Comparison of ENCODE assay signal across 8 cellular contexts in the genomic region with DNA sequence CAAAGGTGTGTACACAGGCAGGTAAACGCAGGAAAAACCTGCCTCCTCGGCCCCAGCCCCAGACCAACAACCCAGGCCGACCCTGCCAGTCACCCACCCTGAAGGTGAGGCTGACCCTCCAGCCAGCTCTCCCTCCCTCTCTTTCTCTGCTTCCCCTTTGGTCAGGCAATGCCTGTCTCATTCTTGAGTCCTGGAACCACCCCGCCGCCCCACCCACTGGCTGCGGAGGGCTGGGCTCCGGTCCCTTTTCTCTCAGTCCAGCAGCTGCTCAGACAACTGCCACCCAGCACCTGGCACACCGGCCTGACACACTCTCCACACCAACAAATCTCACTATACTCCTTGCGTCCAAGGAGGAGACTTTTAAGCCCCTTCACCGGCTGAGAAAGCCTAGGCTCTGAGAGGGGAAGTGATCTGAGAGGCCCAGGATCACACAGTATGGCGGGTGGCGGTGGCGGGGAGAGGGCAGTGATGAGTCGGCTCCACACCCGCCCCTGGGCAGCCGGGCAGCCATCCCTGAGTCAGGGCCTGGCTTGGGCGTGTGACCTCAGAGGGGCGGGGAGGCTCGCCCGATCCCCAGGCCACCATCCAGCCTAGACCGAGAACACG. TPM values are rescaled to one million over a fixed set of nuclear protein-coding genes. Genes with fewer than 3 reads are reported as not detected.
DNase-seq lines count a peak whose midpoint lies in the region; ATAC-seq, FAIRE-seq and TF ChIP-seq lines count a peak whose summit lies in the region.

No MANE protein-coding gene starts in this region.

- H3K23me2 ChIP-seq in H9 (ENCODE audit: insufficient read length, low read depth, low read length, poor library complexity, severe bottlenecking) = peaks cover 12% of the 10 kb centered on the region

- no peak for FAIRE-seq in endothelial cell of umbilical vein (lab: Jason Lieb, UNC)

- POLR2A ChIA-PET in endothelial cell of umbilical vein (lab: Charles Lee) = no interaction called here

- H4K8ac ChIP-seq in H9 (replicated peaks; ENCODE audit: insufficient read length, low read depth, low read length) (no peak overlapping the region), mesendoderm (ENCODE audit: low read depth, low read length) (no peak overlapping the region)

- TF ChIP-seq CTCF in H9 (conservative IDR thresholded peaks at IDR 0.05) (no peak), endothelial cell of umbilical vein (IDR thresholded peaks at IDR 0.05; ENCODE audit: extremely low read depth in 1 of 2, insufficient read depth in 1 of 2, low read depth in 1 of 2, low read length in 2 of 2) (no peak)

- peak overlapping the region; percentile 96 to 98 for H3K4me3 Mint-ChIP-seq in H9
- peak overlapping the region; percentile 90 for H3K4me3 Mint-ChIP-seq in stimulated activated memory B cell treated with anti-CD40 and anti-IgM and Interleukin-4, amounts not matched to agents 10 μg/mL and 1 μg/mL and 100 μg/mL, for 72 hours

- TF ChIP-seq POLR2A in endothelial cell of umbilical vein (IDR thresholded peaks at IDR 0.05; ENCODE audit: low read depth, low read length) = no peak

- H3K27ac ChIP-seq in H9 (ENCODE audit: insufficient read length, low read depth, low read length) = no peak overlapping the region
- H3K27ac ChIP-seq in endothelial cell of umbilical vein (ENCODE audit: insufficient read depth, low read depth, low read length) = peak overlapping the region; percentile 85
- H3K27ac ChIP-seq in mesendoderm (ENCODE audit: low read depth, low read length) = peak overlapping the region; percentile 25

- intact Hi-C loops in endothelial cell of umbilical vein (cut with micrococcal nuclease) = no loop called here

- H3K27me3 Mint-ChIP-seq in H9 (ENCODE audit: low read depth) = no peaks in the 10 kb centered on the region
- no peaks in the 10 kb centered on the region for H3K27me3 Mint-ChIP-seq in stimulated activated memory B cell treated with anti-CD40 and anti-IgM and Interleukin-4, amounts not matched to agents 10 μg/mL and 1 μg/mL and 100 μg/mL, for 72 hours

- H3K14ac ChIP-seq in H9 (ENCODE audit: insufficient read depth, low read length) = peak overlapping the region; percentile 33; the same call in 1 of the 2 replicates

- H2AK5ac ChIP-seq in H9 (ENCODE audit: insufficient read length, low read length) (no peak overlapping the region), mesendoderm (ENCODE audit: low read length) (no peak overlapping the region)

- H3K9me3 Mint-ChIP-seq in H9 = no peaks in the 10 kb centered on the region
- H3K9me3 Mint-ChIP-seq in stimulated activated memory B cell treated with anti-CD40 and anti-IgM and Interleukin-4, amounts not matched to agents 10 μg/mL and 1 μg/mL and 100 μg/mL, for 72 hours = no peaks in the 10 kb centered on the region

- CTCF ChIA-PET in endothelial cell of umbilical vein (lab: Charles Lee) = interaction anchor here (2.5 kb wide), 1 partner anchor 10 kb away, joined by 12 read pairs; no protein-coding TSS in a partner anchor

- H4K5ac ChIP-seq in H9 (ENCODE audit: insufficient read length, low read depth, low read length) (no peak overlapping the region), mesendoderm (ENCODE audit: low read length) (no peak overlapping the region)

- peak overlapping the region; percentile 95 to 98 (median 98) for H3K27ac Mint-ChIP-seq in H9
- peak overlapping the region; percentile 89 for H3K27ac Mint-ChIP-seq in stimulated activated memory B cell treated with anti-CD40 and anti-IgM and Interleukin-4, amounts not matched to agents 10 μg/mL and 1 μg/mL and 100 μg/mL, for 72 hours

- H3K18ac ChIP-seq in H9 (ENCODE audit: insufficient read length, low read depth, low read length) (peak overlapping the region; percentile 28), mesendoderm (ENCODE audit: low read length) (peak overlapping the region; percentile 88)

- no peak overlapping the region for H3T11ph ChIP-seq in H9 (ENCODE audit: low read length)

- H3K9me3 ChIP-seq in H9 (ENCODE audit: control insufficient read depth, low read depth, low read length) (no peaks in the 10 kb centered on the region), endothelial cell of umbilical vein (replicated peaks; ENCODE audit: control insufficient read depth, insufficient read depth, low read length) (no peaks in the 10 kb centered on the region)

- H3K4me3 ChIP-seq in endothelial cell of umbilical vein (replicated peaks in 1 of 3; ENCODE audit: insufficient read depth in 1 of 3, low read depth in 1 of 3, low read length in 3 of 3) = peak overlapping the region; percentile 66 to 84 (median 82)
- peak overlapping the region; percentile 91 for H3K4me3 ChIP-seq in mesendoderm (ENCODE audit: low read length)

- WGBS in H9 (ENCODE audit: extremely low coverage, insufficient read length, low lambda C conversion rate) = no CpG with 5 or more reads among the region's 22 CpGs
- no CpG with 5 or more reads among the region's 22 CpGs for WGBS in mesendoderm (ENCODE audit: extremely low coverage, insufficient coverage, low lambda C conversion rate)

- H4K20me1 ChIP-seq in H9 (ENCODE audit: control insufficient read depth, insufficient read depth, insufficient read length) (no peaks in the 10 kb centered on the region), endothelial cell of umbilical vein (replicated peaks; ENCODE audit: control insufficient read depth, extremely low read depth, insufficient read depth, low read length) (no peaks in the 10 kb centered on the region)

- peak; percentile 84 for DNase-seq in Caki2 (ENCODE audit: low read depth)
- DNase-seq in H9 = peak; percentile 87
- DNase-seq in NCI-H510A (lab: John Stamatoyannopoulos, UW) = peak; percentile 14
- DNase-seq in activated CD8-positive, alpha-beta memory T cell treated with anti-CD3 and anti-CD28 coated beads, Interleukin-2, amount 50 U/mL, for 4 hours = peak; percentile 43
- DNase-seq in endothelial cell of umbilical vein (ENCODE audit: low read depth, low spot score) = peak; percentile 65
- DNase-seq in mesendoderm = peak; percentile 84
- DNase-seq in NCI-H1048 (lab: John Stamatoyannopoulos, UW) = no peak

- H2BK12ac ChIP-seq in H9 (ENCODE audit: insufficient read length, low read depth, low read length) = no peak overlapping the region

- no peak overlapping the region for H2BK5ac ChIP-seq in H9 (ENCODE audit: insufficient read length, low read length)
- peak overlapping the region; percentile 54 for H2BK5ac ChIP-seq in mesendoderm (ENCODE audit: low read length)

- no peak overlapping the region for H4K91ac ChIP-seq in H9 (ENCODE audit: insufficient read length, low read depth, low read length)

- H3K56ac ChIP-seq in H9 (ENCODE audit: insufficient read length, low read depth, low read length) (no peak overlapping the region), mesendoderm (ENCODE audit: low read length) (peak overlapping the region; percentile 95)

- peaks cover 25 to 41% of the 10 kb centered on the region in 2 experiments for H3K4me1 Mint-ChIP-seq in H9
- peaks cover 42% of the 10 kb centered on the region for H3K4me1 Mint-ChIP-seq in stimulated activated memory B cell treated with anti-CD40 and anti-IgM and Interleukin-4, amounts not matched to agents 10 μg/mL and 1 μg/mL and 100 μg/mL, for 72 hours

- H2BK120ac ChIP-seq in H9 (ENCODE audit: low read depth, low read length, poor library complexity, severe bottlenecking) = no peak overlapping the region
- H2BK120ac ChIP-seq in mesendoderm (ENCODE audit: low read depth, low read length) = no peak overlapping the region

- no peak overlapping the region for H2BK20ac ChIP-seq in H9 (ENCODE audit: low read depth, low read length, poor library complexity, severe bottlenecking)

- H3K9ac ChIP-seq in H9 (ENCODE audit: extremely low read depth, insufficient read length, low read length) = peak overlapping the region; percentile 5
- peak overlapping the region; percentile 82 for H3K9ac ChIP-seq in endothelial cell of umbilical vein (replicated peaks; ENCODE audit: extremely low read depth, insufficient read depth, low read length)
- H3K9ac ChIP-seq in mesendoderm (ENCODE audit: low read length) = peak overlapping the region; percentile 94

- H3K79me2 ChIP-seq in H9 (ENCODE audit: insufficient read depth, low read length) (no peaks in the 10 kb centered on the region; the same call in 1 of the 2 replicates), endothelial cell of umbilical vein (ENCODE audit: control insufficient read depth, insufficient read depth, low read length) (peaks cover 23% of the 10 kb centered on the region), mesendoderm (ENCODE audit: control insufficient read depth, insufficient read depth, low read length) (peaks cover 23% of the 10 kb centered on the region)

- H3K23ac ChIP-seq in H9 (ENCODE audit: insufficient read length, low read depth, low read length) (no peak overlapping the region), mesendoderm (ENCODE audit: low read length) (no peak overlapping the region)

- H3K27me3 ChIP-seq in H9 (ENCODE audit: insufficient read depth, low read length) (no peaks in the 10 kb centered on the region), endothelial cell of umbilical vein (ENCODE audit: control insufficient read depth in 2 of 2, insufficient read depth in 2 of 2, low read length in 2 of 2) (no peaks in the 10 kb centered on the region), mesendoderm (ENCODE audit: insufficient read depth, low read length, poor library complexity) (no peaks in the 10 kb centered on the region)

- in situ Hi-C loops in Caki2 (cut with HindIII; ENCODE audit: low pct_unique_long_range_greater_than_20kb, low sequenced_read_pairs) = no loop called here

- H3K36me3 Mint-ChIP-seq in H9 (ENCODE audit: insufficient read depth in 1 of 3, low read depth in 3 of 3) = peaks cover 18 to 39% (median 38%) of the 10 kb centered on the region in 3 experiments; a peak in 6 of 7 replicates
- peaks cover 13% of the 10 kb centered on the region for H3K36me3 Mint-ChIP-seq in stimulated activated memory B cell treated with anti-CD40 and anti-IgM and Interleukin-4, amounts not matched to agents 10 μg/mL and 1 μg/mL and 100 μg/mL, for 72 hours

- H2AFZ ChIP-seq in H9 (ENCODE audit: low read length) (no peak overlapping the region), endothelial cell of umbilical vein (ENCODE audit: low read depth, low read length) (peak overlapping the region; percentile 86)

- no peak overlapping the region for H2BK15ac ChIP-seq in H9 (ENCODE audit: low read depth, low read length)
- H2BK15ac ChIP-seq in mesendoderm (replicated peaks; ENCODE audit: low read depth) = no peak overlapping the region

- H3K36me3 ChIP-seq in endothelial cell of umbilical vein (ENCODE audit: control insufficient read depth in 2 of 2, extremely low read depth in 1 of 2, insufficient read depth in 2 of 2, low read length in 2 of 2) (peaks cover 4 to 34% of the 10 kb centered on the region in 2 experiments), mesendoderm (ENCODE audit: control insufficient read depth, insufficient read depth, low read length) (peaks cover 10% of the 10 kb centered on the region)

- H3K79me1 ChIP-seq in H9 (ENCODE audit: insufficient read depth, low read depth, low read length, poor library complexity, severe bottlenecking) (no peaks in the 10 kb centered on the region), mesendoderm (ENCODE audit: low read length) (peaks cover 21% of the 10 kb centered on the region)

- H3K4me1 ChIP-seq in H9 (ENCODE audit: insufficient read depth, low read length) (no peaks in the 10 kb centered on the region), endothelial cell of umbilical vein (ENCODE audit: control insufficient read depth, extremely low read depth, insufficient read depth, low read length) (peaks cover 14% of the 10 kb centered on the region), mesendoderm (ENCODE audit: control insufficient read depth, low read depth, low read length) (peaks cover 3% of the 10 kb centered on the region)

- BruUV-seq in endothelial cell of umbilical vein (replicated peaks; lab: Mats Ljungman, UMichigan) = no TSS peak

- H3K4ac ChIP-seq in H9 (ENCODE audit: low read depth, low read length) (no peak overlapping the region), mesendoderm (ENCODE audit: low read depth, low read length) (peak overlapping the region; percentile 48)

- peak overlapping the region; percentile 70 for H3K4me2 ChIP-seq in H9 (ENCODE audit: insufficient read depth, insufficient read length, low read length)
- peak overlapping the region; percentile 26 for H3K4me2 ChIP-seq in endothelial cell of umbilical vein (ENCODE audit: insufficient read depth, low read length)
- H3K4me2 ChIP-seq in mesendoderm (ENCODE audit: low read length) = peak overlapping the region; percentile 78

- peak; percentile 71 for ATAC-seq in stimulated activated memory B cell treated with anti-CD40 and anti-IgM and Interleukin-4, amounts not matched to agents 10 μg/mL and 1 μg/mL and 100 μg/mL, for 72 hours

- no peaks in the 10 kb centered on the region for H3K9me1 ChIP-seq in endothelial cell of umbilical vein (replicated peaks; ENCODE audit: control insufficient read depth, extremely low read depth, insufficient read depth, low read length)

- dilution Hi-C loops in endothelial cell of umbilical vein (cut with MboI; ENCODE audit: extremely low pct_ligation_motif_present, low sequenced_read_pairs) = no loop called here

RNA-seq across cellular contexts. Expression of a gene that starts 0.7 kb away (rescaled TPM):
- total RNA-seq in Caki2 (2014; rRNA removed; shearing (Covaris generic); ENCODE audit: low replicate concordance) = 313 and 353 TPM in 2 replicates
- 298 and 314 TPM in 2 replicates for total RNA-seq in H9 (2021)
- 372 and 397 TPM in 2 replicates for total RNA-seq in endothelial cell of umbilical vein
- 582 and 691 TPM in 2 replicates for polyA plus RNA-seq in endothelial cell of umbilical vein
- 393 and 428 TPM in 2 replicates for polyA plus RNA-seq in endothelial cell of umbilical vein (2011; cell fraction: cytosol; rRNA removed)
- polyA plus RNA-seq in endothelial cell of umbilical vein (2011; cell fraction: nucleus; rRNA removed) = 1,056 and 1,210 TPM in 2 replicates
- 343 and 396 TPM in 2 replicates for polyA plus RNA-seq in endothelial cell of umbilical vein (2012)
- polyA minus RNA-seq in endothelial cell of umbilical vein = 446 and 481 TPM in 2 replicates
- polyA minus RNA-seq in endothelial cell of umbilical vein (2011; cell fraction: cytosol; rRNA and poly(A)+ RNA removed) = 202 TPM
- polyA minus RNA-seq in endothelial cell of umbilical vein (2011; cell fraction: nucleus; rRNA and poly(A)+ RNA removed) = 205 and 272 TPM in 2 replicates
- 198 TPM for polyA plus RNA-seq in mesendoderm (2013, experiment 1 of 2)
- polyA plus RNA-seq in mesendoderm (2013, experiment 2 of 2) = 204 TPM

RNA-seq across cellular contexts. Expression of a gene that starts 2.6 kb away (rescaled TPM):
- total RNA-seq in Caki2 (2014; rRNA removed; shearing (Covaris generic); ENCODE audit: low replicate concordance) = 24.6 and 28.4 TPM in 2 replicates
- total RNA-seq in H9 (2021) (10.2 and 10.3 TPM in 2 replicates), endothelial cell of umbilical vein (8.3 and 8.5 TPM in 2 replicates)
- polyA plus RNA-seq in endothelial cell of umbilical vein = 22.7 and 28.2 TPM in 2 replicates
- 10.7 and 12.8 TPM in 2 replicates for polyA plus RNA-seq in endothelial cell of umbilical vein (2011; cell fraction: cytosol; rRNA removed)
- 10.7 and 12.9 TPM in 2 replicates for polyA plus RNA-seq in endothelial cell of umbilical vein (2011; cell fraction: nucleus; rRNA removed)
- 5.2 and 8.4 TPM in 2 replicates for polyA plus RNA-seq in endothelial cell of umbilical vein (2012)
- 11.0 and 14.7 TPM in 2 replicates for polyA minus RNA-seq in endothelial cell of umbilical vein
- polyA minus RNA-seq in endothelial cell of umbilical vein (2011; cell fraction: cytosol; rRNA and poly(A)+ RNA removed) = 6.7 TPM
- 3.1 and 6.3 TPM in 2 replicates for polyA minus RNA-seq in endothelial cell of umbilical vein (2011; cell fraction: nucleus; rRNA and poly(A)+ RNA removed)
- polyA plus RNA-seq in mesendoderm (2013, experiment 1 of 2) = 2.6 TPM
- 2.5 TPM for polyA plus RNA-seq in mesendoderm (2013, experiment 2 of 2)

RNA-seq across cellular contexts. Expression of a gene that starts 32.4 kb away (rescaled TPM):
- 18.1 and 21.4 TPM in 2 replicates for total RNA-seq in Caki2 (2014; rRNA removed; shearing (Covaris generic); ENCODE audit: low replicate concordance)
- 65.0 and 66.2 TPM in 2 replicates for total RNA-seq in H9 (2021)
- total RNA-seq in endothelial cell of umbilical vein = 34.9 and 36.8 TPM in 2 replicates
- 47.1 and 55.5 TPM in 2 replicates for polyA plus RNA-seq in endothelial cell of umbilical vein
- polyA plus RNA-seq in endothelial cell of umbilical vein (2011; cell fraction: cytosol; rRNA removed) = 30.8 and 38.9 TPM in 2 replicates
- polyA plus RNA-seq in endothelial cell of umbilical vein (2011; cell fraction: nucleus; rRNA removed) = 47.3 and 56.7 TPM in 2 replicates
- 24.1 and 28.5 TPM in 2 replicates for polyA plus RNA-seq in endothelial cell of umbilical vein (2012)
- polyA minus RNA-seq in endothelial cell of umbilical vein = 36.3 and 42.3 TPM in 2 replicates
- polyA minus RNA-seq in endothelial cell of umbilical vein (2011; cell fraction: cytosol; rRNA and poly(A)+ RNA removed) = 14.3 TPM
- 17.3 and 24.4 TPM in 2 replicates for polyA minus RNA-seq in endothelial cell of umbilical vein (2011; cell fraction: nucleus; rRNA and poly(A)+ RNA removed)
- 30.6 TPM for polyA plus RNA-seq in mesendoderm (2013, experiment 1 of 2)
- 31.0 TPM for polyA plus RNA-seq in mesendoderm (2013, experiment 2 of 2)

RNA-seq across cellular contexts. Expression of a gene that starts 56.9 kb away (rescaled TPM):
- total RNA-seq in Caki2 (2014; rRNA removed; shearing (Covaris generic); ENCODE audit: low replicate concordance) = 11.9 and 15.9 TPM in 2 replicates
- 63.3 and 68.7 TPM in 2 replicates for total RNA-seq in H9 (2021)
- 46.9 and 53.1 TPM in 2 replicates for total RNA-seq in endothelial cell of umbilical vein
- polyA plus RNA-seq in endothelial cell of umbilical vein = 18.6 and 20.4 TPM in 2 replicates
- polyA plus RNA-seq in endothelial cell of umbilical vein (2011; cell fraction: cytosol; rRNA removed) = 15.7 and 19.0 TPM in 2 replicates
- 37.5 and 42.4 TPM in 2 replicates for polyA plus RNA-seq in endothelial cell of umbilical vein (2011; cell fraction: nucleus; rRNA removed)
- 22.1 and 26.5 TPM in 2 replicates for polyA plus RNA-seq in endothelial cell of umbilical vein (2012)
- 63.2 and 64.2 TPM in 2 replicates for polyA minus RNA-seq in endothelial cell of umbilical vein
- 31.2 TPM for polyA minus RNA-seq in endothelial cell of umbilical vein (2011; cell fraction: cytosol; rRNA and poly(A)+ RNA removed)
- polyA minus RNA-seq in endothelial cell of umbilical vein (2011; cell fraction: nucleus; rRNA and poly(A)+ RNA removed) = 32.0 and 46.2 TPM in 2 replicates
- 24.2 TPM for polyA plus RNA-seq in mesendoderm (2013, experiment 1 of 2)
- 25.3 TPM for polyA plus RNA-seq in mesendoderm (2013, experiment 2 of 2)

RNA-seq across cellular contexts. Expression of a gene that starts 57.2 kb away (rescaled TPM):
- 7.0 and 9.7 TPM in 2 replicates for total RNA-seq in Caki2 (2014; rRNA removed; shearing (Covaris generic); ENCODE audit: low replicate concordance)
- total RNA-seq in H9 (2021) = 22.3 and 22.4 TPM in 2 replicates
- 16.1 and 17.6 TPM in 2 replicates for total RNA-seq in endothelial cell of umbilical vein
- polyA plus RNA-seq in endothelial cell of umbilical vein = 8.2 and 9.5 TPM in 2 replicates
- polyA plus RNA-seq in endothelial cell of umbilical vein (2011; cell fraction: cytosol; rRNA removed) = 9.6 and 9.8 TPM in 2 replicates
- 16.0 and 17.7 TPM in 2 replicates for polyA plus RNA-seq in endothelial cell of umbilical vein (2011; cell fraction: nucleus; rRNA removed)
- 13.2 and 14.1 TPM in 2 replicates for polyA plus RNA-seq in endothelial cell of umbilical vein (2012)
- 24.9 TPM in 2 replicates for polyA minus RNA-seq in endothelial cell of umbilical vein
- 6.6 TPM for polyA minus RNA-seq in endothelial cell of umbilical vein (2011; cell fraction: cytosol; rRNA and poly(A)+ RNA removed)
- polyA minus RNA-seq in endothelial cell of umbilical vein (2011; cell fraction: nucleus; rRNA and poly(A)+ RNA removed) = 23.1 and 24.9 TPM in 2 replicates
- 9.8 TPM for polyA plus RNA-seq in mesendoderm (2013, experiment 1 of 2)
- polyA plus RNA-seq in mesendoderm (2013, experiment 2 of 2) = 9.7 TPM

Comparison
In these comparisons a context has a peak if more than half of its experiments do, and no peak if none do; other contexts are left out.
1. H3K4me2 ChIP-seq: peak in every context shown above with its lines; median percentile 78 in mesendoderm; 70 in H9; 26 in endothelial cell of umbilical vein.
2. H3K9ac ChIP-seq: peak in every context shown above with its lines; median percentile 94 in mesendoderm; 82 in endothelial cell of umbilical vein; 5 in H9.